24 cellular contexts compared by ENCODE assay signal in the genomic region with DNA sequence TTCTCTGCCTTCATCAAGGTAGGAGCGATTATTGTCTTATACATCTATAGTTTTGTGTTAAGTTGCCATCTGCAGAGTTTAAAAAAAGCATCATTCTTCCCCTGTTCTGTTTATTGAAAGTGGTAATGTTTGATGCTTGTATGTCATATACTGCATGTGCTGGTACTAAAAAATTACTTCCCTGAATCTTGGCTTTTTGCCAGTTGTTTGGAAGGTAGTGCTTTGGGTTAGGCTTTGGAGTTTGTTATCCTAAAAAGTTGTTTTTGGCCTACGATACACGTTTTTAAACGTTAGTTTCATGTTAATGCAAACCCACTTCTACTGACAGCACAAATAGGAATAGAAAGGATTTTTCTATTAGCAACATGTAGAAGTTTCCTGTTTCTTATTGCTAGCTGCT.
"Had no signal": no experiment of that assay in that cellular context is flagged by ENCODE, and none has a peak within 500 bp of the region (broad histone marks: within the 10 kb centered on the region; RNA-seq: fewer than 3 reads in every experiment).

No MANE protein-coding gene starts in this region.

- ATAC-seq: heart right ventricle, left lobe of liver, lower lobe of right lung, mucosa of descending colon, pancreas, psoas muscle had no signal

- H3K27ac ChIP-seq: coronary artery, heart right ventricle, lower lobe of right lung, pancreas, psoas muscle, right atrium auricular region, upper lobe of left lung had no signal

- H3K36me3 ChIP-seq: lower lobe of right lung, pancreas had no signal

- DNase-seq: activated CD4-positive, alpha-beta memory T cell treated with anti-CD3 and anti-CD28 coated beads for 36 hours; activated CD4-positive, alpha-beta T cell treated with anti-CD3 and anti-CD28 coated beads for 4 hours; activated CD4-positive, CD25-positive, alpha-beta regulatory T cell; activated effector memory CD4-positive, alpha-beta T cell treated with Interleukin-2 at 50 U/mL for 16 hours; activated naive CD4-positive, alpha-beta T cell treated with anti-CD3 and anti-CD28 coated beads for 36 hours; activated naive CD8-positive, alpha-beta T cell treated with anti-CD3 and anti-CD28 coated beads, Interleukin-2, amount 10 ng/mL, durations not matched to agents 7 days and 5 days; activated T-cell treated with anti-CD3 and anti-CD28 coated beads, Interleukin-2, amount 50 U/mL, for 48 hours; amniotic stem cell; cerebellar nuclear complex; foreskin fibroblast; heart right ventricle; lower lobe of right lung; mesendoderm; mucosa of descending colon; nephron progenitor cell; pancreas; psoas muscle; stimulated activated CD4-positive, alpha-beta T cell treated with anti-CD3 and anti-CD28 coated beads, Interleukin-12 subunit alpha, Interleukin-12 subunit beta, amount 100 ng/mL, for 4 hours; stimulated activated CD4-positive, alpha-beta T cell treated with anti-CD3 and anti-CD28 coated beads, Interleukin-4, amount 100 ng/mL, for 4 hours; stimulated activated naive CD8-positive, alpha-beta T cell treated with anti-CD3 and anti-CD28 coated beads, Interleukin-15, Interleukin-2, amounts not matched to agents 100 U/mL and 50 U/mL, for 24 hours; upper lobe of left lung had no signal

- H3K27me3 ChIP-seq: heart right ventricle, pancreas, right atrium auricular region, upper lobe of left lung had no signal

- H3K4me1 ChIP-seq: lower lobe of right lung, upper lobe of left lung had no signal

- H3K9me3 ChIP-seq: heart right ventricle, lower lobe of right lung, mucosa of descending colon, psoas muscle, right atrium auricular region, upper lobe of left lung had no signal

- H3K4me3 ChIP-seq: coronary artery, heart right ventricle, lower lobe of right lung, mucosa of descending colon, pancreas, psoas muscle, right atrium auricular region, upper lobe of left lung had no signal
